Comparison of ENCODE assay signal across 8 cellular contexts in genomic region chr1:156676820-156677615, GRCh38. TPM values are rescaled to one million over a fixed set of nuclear protein-coding genes. Genes with fewer than 3 reads are reported as not detected.
DNase-seq lines count a peak whose midpoint lies in the region; ATAC-seq and TF ChIP-seq lines count a peak whose summit lies in the region.

TSS of gene NES (minus strand) at chr1:156677407. CDS start at chr1:156677264, 143 bp downstream.

- in situ Hi-C loops in KBM-7 (cut with MboI; ENCODE audit: low pct_unique_long_range_greater_than_20kb, low sequenced_read_pairs) = no loop called here

- POLR2A ChIA-PET in activated CD4-positive, alpha-beta T cell treated with anti-CD3 and anti-CD28 coated beads for 36 hours (lab: Charles Lee) = no interaction called here

- H3K4me2 ChIP-seq in BLaER1 = peak within 1 kb of the TSS; percentile 44

- ATAC-seq in activated CD4-positive, alpha-beta T cell treated with anti-CD3 and anti-CD28 coated beads for 36 hours = no peak

- no peak for TF ChIP-seq CTCF in stomach (IDR thresholded peaks at IDR 0.05)

- no peak within 1 kb of the TSS for H3K27ac Mint-ChIP-seq in activated CD4-positive, alpha-beta T cell treated with anti-CD3 and anti-CD28 coated beads for 36 hours

- H3K27me3 ChIP-seq in BLaER1 (peaks cover 81% of the 10 kb centered on the region), layer of hippocampus (ENCODE audit: control insufficient read depth, insufficient read depth, low read length) (no peaks in the 10 kb centered on the region), stomach (peaks cover 7 to 96% (median 62%) of the 10 kb centered on the region in 3 donors)

- intact Hi-C loops in stomach (cut with DNase I; ENCODE audit: low total_unique reads) = no loop called here
- intact Hi-C loops in activated CD4-positive, alpha-beta T cell treated with anti-CD3 and anti-CD28 coated beads for 36 hours (cut with DNase I, micrococcal nuclease) = loop anchor here in 1 of 2 experiments (1.0 kb wide), 1 partner anchor 17 kb away; no protein-coding TSS in a partner anchor

- H3K27ac ChIP-seq in BLaER1 (no peak within 1 kb of the TSS), caudate nucleus (ENCODE audit: low read depth, low read length) (peak within 1 kb of the TSS; percentile 67), layer of hippocampus (ENCODE audit: low read depth, low read length) (peak within 1 kb of the TSS; percentile 73), stomach (peak within 1 kb of the TSS; percentile 55 to 79 (median 67))

- no peak for TF ChIP-seq POLR2A in stomach (IDR thresholded peaks at IDR 0.05)

- no peak for TF ChIP-seq EP300 in stomach (IDR thresholded peaks at IDR 0.05)

- DNase-seq in KBM-7 (peak; percentile 41), caudate nucleus (lab: John Stamatoyannopoulos, UW) (peak in 39 of 61 donors; percentile 11 to 70 (median 36)), stomach (no peak), OCI-M2 (lab: John Stamatoyannopoulos, UW; ENCODE audit: unreplicated experiment) (no peak)
- no peak for DNase-seq in stimulated activated CD8-positive, alpha-beta memory T cell treated with anti-CD3 and anti-CD28 coated beads, Interleukin-4, amount 100 ng/mL, for 48 hours
- no peak for DNase-seq in activated CD4-positive, alpha-beta T cell treated with anti-CD3 and anti-CD28 coated beads for 36 hours

- H3K4me3 Mint-ChIP-seq in activated CD4-positive, alpha-beta T cell treated with anti-CD3 and anti-CD28 coated beads for 36 hours = no peak within 1 kb of the TSS

- peaks cover 11% of the 10 kb centered on the region for H3K4me1 Mint-ChIP-seq in activated CD4-positive, alpha-beta T cell treated with anti-CD3 and anti-CD28 coated beads for 36 hours

- no peaks in the 10 kb centered on the region for H3K9me3 Mint-ChIP-seq in activated CD4-positive, alpha-beta T cell treated with anti-CD3 and anti-CD28 coated beads for 36 hours (ENCODE audit: low read depth)

- H3K36me3 Mint-ChIP-seq in activated CD4-positive, alpha-beta T cell treated with anti-CD3 and anti-CD28 coated beads for 36 hours (ENCODE audit: low read depth) = no peaks in the 10 kb centered on the region

- 1 to 3% (median 2%) methylated on average over 26 to 70 of the region's 70 CpGs for WGBS in stomach, 5 donors

- H3K4me3 ChIP-seq in BLaER1 (peak within 1 kb of the TSS; percentile 46), stomach (peak within 1 kb of the TSS; percentile 40 to 49 (median 46))

- peaks cover 43% of the 10 kb centered on the region for H3K27me3 Mint-ChIP-seq in activated CD4-positive, alpha-beta T cell treated with anti-CD3 and anti-CD28 coated beads for 36 hours

- no peaks in the 10 kb centered on the region for H4K20me1 ChIP-seq in BLaER1

- peaks cover 46% of the 10 kb centered on the region for H3K4me1 ChIP-seq in BLaER1
- peaks cover 14 to 51% (median 39%) of the 10 kb centered on the region in 4 donors for H3K4me1 ChIP-seq in stomach

- H3K36me3 ChIP-seq in BLaER1 = no peaks in the 10 kb centered on the region
- no peaks in the 10 kb centered on the region for H3K36me3 ChIP-seq in stomach

- CTCF ChIA-PET in activated CD4-positive, alpha-beta T cell treated with anti-CD3 and anti-CD28 coated beads for 36 hours (lab: Charles Lee) = interaction anchor here (0.7 to 5.6 kb wide), 11 partner anchors 10 to 213 kb away, joined by 3 to 57 read pairs (median 7); partner anchors contain the start of gene CRABP2

- no peak within 1 kb of the TSS for H3K9ac ChIP-seq in BLaER1

- no peaks in the 10 kb centered on the region for H3K9me3 ChIP-seq in BLaER1
- H3K9me3 ChIP-seq in stomach = no peaks in the 10 kb centered on the region

RNA-seq across cellular contexts. Expression of gene NES, which starts in this region (rescaled TPM):
- total RNA-seq in stomach = 10 to 100 TPM in 2 of 5 donors, 1 to 10 TPM in 3; 3.2 to 22.3 (median 8.9) TPM
- 1 to 10 TPM; 1.7 to 9.0 (median 3.2) TPM for polyA plus RNA-seq in stomach
- under 1 TPM in 1 of 2 experiments, not detected in 1; 0.02 TPM for total RNA-seq in activated CD4-positive, alpha-beta T cell treated with anti-CD3 and anti-CD28 coated beads for 36 hours

Comparison
In these comparisons a context has a peak if more than half of its experiments do, and no peak if none do; other contexts are left out.
1. RNA of gene NES (total RNA-seq): 3.2 to 22.3 TPM in stomach; 0.02 TPM in activated CD4-positive, alpha-beta T cell treated with anti-CD3 and anti-CD28 coated beads for 36 hours; every median in the first group is over 4 times any median in the second.
2. DNase-seq: peak in KBM-7 (single experiment) and caudate nucleus (39 of 61); none in stomach (single experiment), stimulated activated CD8-positive, alpha-beta memory T cell treated with anti-CD3 and anti-CD28 coated beads, Interleukin-4, amount 100 ng/mL, for 48 hours (single experiment), OCI-M2 (single experiment) and activated CD4-positive, alpha-beta T cell treated with anti-CD3 and anti-CD28 coated beads for 36 hours (single experiment).